ENCODE assay signal across 13 cellular contexts in the genomic region with DNA sequence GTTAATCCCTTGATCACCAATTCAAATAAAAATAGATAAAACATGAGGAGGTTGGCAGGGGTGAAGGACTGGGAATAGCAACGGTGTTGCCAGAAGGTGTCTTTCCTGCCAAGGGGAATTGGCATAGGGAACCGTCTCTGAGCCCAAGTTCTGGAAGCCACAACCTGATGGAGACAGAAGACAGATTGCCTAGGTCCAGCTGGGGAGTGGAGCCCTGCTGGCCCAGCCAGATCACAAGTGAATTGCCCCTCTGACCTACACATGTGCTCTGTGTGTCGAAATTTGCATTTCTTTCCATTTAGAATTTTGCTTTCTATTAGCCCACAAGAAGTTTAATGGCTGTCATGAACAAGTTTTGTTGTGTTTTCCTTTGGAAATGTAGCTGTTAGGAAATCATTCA.
"Had no signal": no experiment of that assay in that cellular context is flagged by ENCODE, and none has a peak within 500 bp of the region (broad histone marks: within the 10 kb centered on the region; RNA-seq: fewer than 3 reads in every experiment).

No MANE protein-coding gene starts in this region.

- H3K9me3 ChIP-seq: lower lobe of right lung, sigmoid colon, stomach, testis, upper lobe of left lung had no signal

- H3K27ac ChIP-seq: lower lobe of right lung, neural progenitor cell, sigmoid colon, stomach, testis, upper lobe of left lung had no signal

- H2AFZ ChIP-seq: neural progenitor cell had no signal

- H3K4me2 ChIP-seq: neural progenitor cell had no signal

- H3K36me3 ChIP-seq: lower lobe of right lung, neural progenitor cell, sigmoid colon, stomach, upper lobe of left lung had no signal

- H3K27me3 ChIP-seq: neural progenitor cell, sigmoid colon, testis, upper lobe of left lung had no signal

- H3K4me3 ChIP-seq: lower lobe of right lung, neural progenitor cell, sigmoid colon, stomach, testis, upper lobe of left lung had no signal

- H3K4me1 ChIP-seq: lower lobe of right lung, testis, upper lobe of left lung had no signal

- ATAC-seq: lower lobe of right lung had no signal

- DNase-seq: activated CD4-positive, alpha-beta memory T cell treated with anti-CD3 and anti-CD28 coated beads, Interleukin-2, amount 10 ng/mL, durations not matched to agents 7 days and 5 days; activated CD4-positive, alpha-beta T cell treated with anti-CD3 and anti-CD28 coated beads for 4 hours; activated naive CD4-positive, alpha-beta T cell treated with anti-CD3 and anti-CD28 coated beads, Interleukin-2, amount 10 ng/mL, durations not matched to agents 7 days and 5 days; activated T-cell treated with anti-CD3 and anti-CD28 coated beads, Interleukin-2, amount 50 U/mL, for 24 hours; foreskin fibroblast; lower lobe of right lung; sigmoid colon; stimulated activated CD4-positive, alpha-beta T cell treated with anti-CD3 and anti-CD28 coated beads, Interleukin-1b, Interleukin-23, amount 100 ng/mL, for 48 hours; stomach; T-helper 2 cell; testis had no signal
